Comparison of ENCODE assay signal across 13 cellular contexts in genomic region chr11:2562181-2562581, GRCh38.
DNase-seq lines count a peak whose midpoint lies in the region; ATAC-seq, FAIRE-seq and TF ChIP-seq lines count a peak whose summit lies in the region.
"Had no signal": no experiment of that assay in that cellular context is flagged by ENCODE, and none has a peak within 500 bp of the region (broad histone marks: within the 10 kb centered on the region; RNA-seq: fewer than 3 reads in every experiment).

No MANE protein-coding gene starts in this region.

- peak; percentile 31 to 63 (median 48) for ATAC-seq in pancreas
- ATAC-seq in HG03439 (IDR thresholded peaks at IDR 0.05; ENCODE audit: unreplicated experiment): no peak

- in situ Hi-C loops in HAP-1 (cut with MboI; ENCODE audit: low sequenced_read_pairs): no loop called here

- H3K27me3 ChIP-seq in pancreas: no peaks in the 10 kb centered on the region
- no peaks in the 10 kb centered on the region for H3K27me3 ChIP-seq in HAP-1 (ENCODE audit: low read depth)
- H3K27me3 ChIP-seq: upper lobe of left lung had no signal

- H3K4me3 ChIP-seq in pancreas: no peak overlapping the region
- no peak overlapping the region for H3K4me3 ChIP-seq in HAP-1
- H3K4me3 ChIP-seq: upper lobe of left lung had no signal

- peak; percentile 95 for DNase-seq in Ammon's horn (ENCODE audit: low spot score)
- DNase-seq in amygdala (lab: John Stamatoyannopoulos, UW): peak in 55 of 56 donors; percentile 13 to 96 (median 76)
- DNase-seq in hypothalamus (lab: John Stamatoyannopoulos, UW): peak in 42 of 51 donors; percentile 13 to 94 (median 78)
- DNase-seq in pancreas: peak in 4 of 6 donors; percentile 30 to 79 (median 46)
- DNase-seq in NOMO-1 (lab: John Stamatoyannopoulos, UW; ENCODE audit: unreplicated experiment in 2 of 2): no peak
- DNase-seq in HAP-1 (ENCODE audit: low spot score in 2 of 2): no peak
- DNase-seq in dedifferentiated amniotic fluid mesenchymal stem cell (ENCODE audit: extremely low spot score): no peak
- DNase-seq: activated CD8-positive, alpha-beta memory T cell treated with anti-CD3 and anti-CD28 coated beads for 24 hours; DMS 273 treated with DMSO at 0.1 percent for 48 hours; NCI-H1417; NCI-H524 treated with DMSO at 0.1 percent for 48 hours had no signal

- intact Hi-C loops in pancreas (cut with DNase I): no loop called here

- peak overlapping the region in 3 of 4 donors; percentile 2 to 60 (median 48) for H3K27ac ChIP-seq in pancreas
- H3K27ac ChIP-seq: upper lobe of left lung had no signal

- H3K9me3 ChIP-seq in pancreas (no peaks in the 10 kb centered on the region), HAP-1 (no peaks in the 10 kb centered on the region)
- H3K9me3 ChIP-seq: upper lobe of left lung had no signal

- WGBS in pancreas, 2 donors: 81 to 86% methylated on average over 13 to 15 of the region's 15 CpGs

- no peaks in the 10 kb centered on the region for H3K4me1 ChIP-seq in pancreas
- H3K4me1 ChIP-seq in HAP-1: no peaks in the 10 kb centered on the region

- TF ChIP-seq CTCF in pancreas (IDR thresholded peaks at IDR 0.05): no peak

- H3K36me3 ChIP-seq in pancreas: no peaks in the 10 kb centered on the region
- no peaks in the 10 kb centered on the region for H3K36me3 ChIP-seq in HAP-1 (replicated peaks)
- H3K36me3 ChIP-seq: upper lobe of left lung had no signal

- no peak for FAIRE-seq in pancreas (lab: Jason Lieb, UNC)

Comparison
In these comparisons a context has a peak if more than half of its experiments do, and no peak if none do; other contexts are left out.
1. DNase-seq: peak in Ammon's horn (single experiment), amygdala (55 of 56), hypothalamus (42 of 51) and pancreas (4 of 6); none in NOMO-1 (0 of 2), HAP-1 (0 of 2) and dedifferentiated amniotic fluid mesenchymal stem cell (single experiment).